Comparison of ENCODE assay signal across 2 cellular contexts in genomic region chr15:40953713-40954074, GRCh38.
TF ChIP-seq lines count a peak whose summit lies in the region.

No MANE protein-coding gene starts in this region.

TF ChIP-seq in liver, 16 proteins besides CTCF, POLR2A, EP300 and RAD21:
- TF ChIP-seq RXRA (IDR thresholded peaks at IDR 0.05) (no peak), ATF3 (IDR thresholded peaks at IDR 0.05) (no peak), EGR1 (IDR thresholded peaks at IDR 0.05; ENCODE audit: low read depth in 2 of 2) (no peak), JUND (IDR thresholded peaks at IDR 0.05) (no peak), NR2F2 (IDR thresholded peaks at IDR 0.05) (no peak), HNF4G (IDR thresholded peaks at IDR 0.05) (no peak), FOXA1 (IDR thresholded peaks at IDR 0.05) (no peak), TAF1 (conservative IDR thresholded peaks at IDR 0.05) (no peak), HNF4A (conservative IDR thresholded peaks at IDR 0.05) (no peak), GABPA (IDR thresholded peaks at IDR 0.05 in 1 of 2, conservative IDR thresholded peaks at IDR 0.05 in 1 of 2) (no peak), MAX (IDR thresholded peaks at IDR 0.05) (no peak), FOXA2 (IDR thresholded peaks at IDR 0.05) (no peak), REST (IDR thresholded peaks at IDR 0.05) (no peak), YY1 (IDR thresholded peaks at IDR 0.05) (no peak)

TF ChIP-seq in HepG2, 621 proteins besides CTCF, POLR2A, EP300 and RAD21:
- TF ChIP-seq ZNF577 (CRISPR knock-in tag; IDR thresholded peaks at IDR 0.05; ENCODE audit: borderline replicate concordance, low read depth) = no peak
- TF ChIP-seq PCBP2 (optimal IDR thresholded peaks at IDR 0.05; ENCODE audit: low read depth, low read length, poor library complexity, severe bottlenecking) = no peak
- TF ChIP-seq, protein P1, sequence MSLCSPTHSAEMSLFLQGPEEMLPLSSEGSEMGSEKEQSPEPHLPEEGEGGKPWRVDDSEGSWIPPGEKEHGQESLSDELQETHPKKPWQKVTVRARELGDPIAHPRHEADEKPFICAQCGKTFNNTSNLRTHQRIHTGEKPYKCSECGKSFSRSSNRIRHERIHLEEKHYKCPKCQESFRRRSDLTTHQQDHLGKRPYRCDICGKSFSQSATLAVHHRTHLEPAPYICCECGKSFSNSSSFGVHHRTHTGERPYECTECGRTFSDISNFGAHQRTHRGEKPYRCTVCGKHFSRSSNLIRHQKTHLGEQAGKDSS (CRISPR knock-in tag; IDR thresholded peaks at IDR 0.05; ENCODE audit: borderline replicate concordance, low read depth) = no peak
- no peak for TF ChIP-seq ZNF552 (CRISPR knock-in tag; IDR thresholded peaks at IDR 0.05; ENCODE audit: borderline replicate concordance)
- no peak for TF ChIP-seq ZNF782 (CRISPR knock-in tag; IDR thresholded peaks at IDR 0.05; ENCODE audit: borderline replicate concordance)
- no peak for TF ChIP-seq MTF2 (CRISPR knock-in tag; IDR thresholded peaks at IDR 0.05; ENCODE audit: borderline replicate concordance)
- TF ChIP-seq NRL (CRISPR knock-in tag; IDR thresholded peaks at IDR 0.05; ENCODE audit: borderline replicate concordance) = no peak
- no peak for TF ChIP-seq KDM4B (CRISPR knock-in tag; IDR thresholded peaks at IDR 0.05)
- TF ChIP-seq ZNF883 (CRISPR knock-in tag; IDR thresholded peaks at IDR 0.05; ENCODE audit: not compliant biosample characterization) = no peak
- TF ChIP-seq RXRB (CRISPR knock-in tag; IDR thresholded peaks at IDR 0.05; ENCODE audit: borderline replicate concordance) = no peak
- no peak for TF ChIP-seq RXRA (CRISPR knock-in tag; IDR thresholded peaks at IDR 0.05)
- TF ChIP-seq ZNF567 (CRISPR knock-in tag; IDR thresholded peaks at IDR 0.05; ENCODE audit: borderline replicate concordance) = no peak
